ENCODE assay signal across 18 cellular contexts in the genomic region with DNA sequence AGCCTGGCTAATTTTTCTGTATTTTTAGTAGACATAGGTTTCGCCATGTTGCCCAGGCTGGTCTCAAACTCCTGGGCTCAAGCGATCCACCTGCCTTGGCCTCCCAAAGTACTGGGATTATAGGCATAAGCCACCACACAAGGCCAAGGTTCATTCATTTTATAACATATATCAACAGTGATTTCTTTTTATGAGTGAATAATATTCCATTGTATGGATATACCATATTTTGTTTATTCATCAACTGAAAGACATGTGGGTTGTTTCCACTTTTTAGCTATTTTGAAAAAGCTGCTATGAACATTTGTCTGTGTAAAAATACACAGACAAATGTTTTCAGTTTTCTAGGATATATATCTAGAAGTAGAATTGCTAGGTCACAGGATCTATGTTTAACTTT.
DNase-seq lines count a peak whose midpoint lies in the region; ATAC-seq and TF ChIP-seq lines count a peak whose summit lies in the region.
"Had no signal": no experiment of that assay in that cellular context is flagged by ENCODE, and none has a peak within 500 bp of the region (broad histone marks: within the 10 kb centered on the region; RNA-seq: fewer than 3 reads in every experiment).

No MANE protein-coding gene starts in this region.

- no peak overlapping the region for H3K4me3 Mint-ChIP-seq in activated naive CD8-positive, alpha-beta T cell treated with anti-CD3 and anti-CD28 coated beads for 36 hours
- H3K4me3 Mint-ChIP-seq: CD14-positive monocyte had no signal

- whole genome bisulfite sequencing in transverse colon (ENCODE audit: low coverage in 1 of 2), 2 donors, result 67 to 100% methylated on average over 2 of the region's 2 CpGs

- no peaks in the 10 kb centered on the region for H3K27me3 Mint-ChIP-seq in activated naive CD8-positive, alpha-beta T cell treated with anti-CD3 and anti-CD28 coated beads for 36 hours

- in situ Hi-C loops in transverse colon (cut with MboI; ENCODE audit: low pct_ligation_motif_present in 1 of 4, low pct_unique_long_range_greater_than_20kb in 1 of 4, low sequenced_read_pairs in 3 of 4), result loop anchor here in 1 of 4 donors (10.0 kb wide), 1 partner anchor 114 kb away; a partner anchor contains a TSS

- no peak for TF ChIP-seq POLR2A in transverse colon (IDR thresholded peaks at IDR 0.05)

- H3K27me3 ChIP-seq in transverse colon, result no peaks in the 10 kb centered on the region

- TF ChIP-seq CTCF in HEK293 (tag by site-specific recombination; IDR thresholded peaks at IDR 0.05), result no peak
- TF ChIP-seq CTCF in transverse colon (IDR thresholded peaks at IDR 0.05), result no peak

- no peak for DNase-seq in activated naive CD4-positive, alpha-beta T cell treated with anti-CD3 and anti-CD28 coated beads, Interleukin-2, amount 50 U/mL, for 72 hours (ENCODE audit: low spot score in 2 of 2)
- DNase-seq in activated naive CD4-positive, alpha-beta T cell treated with anti-CD3 and anti-CD28 coated beads, Interleukin-2, amount 50 U/mL, for 16 hours, result no peak
- no peak for DNase-seq in activated naive CD8-positive, alpha-beta T cell treated with anti-CD3 and anti-CD28 coated beads for 36 hours
- no peak for DNase-seq in transverse colon
- DNase-seq: ACHN, AML-193, DMS79, KBM-7, MV-4-11, NCI-H1417 treated with DMSO at 0.1 percent for 48 hours, NCI-H1930, NCI-H446, NCI-H69, SHP77 had no signal

- no peak overlapping the region for H3K4me3 ChIP-seq in HEK293 (ENCODE audit: low read depth, low read length)
- no peak overlapping the region for H3K4me3 ChIP-seq in transverse colon

- H3K27ac ChIP-seq in HEK293 (ENCODE audit: extremely low read depth, low read depth, low read length), result no peak overlapping the region
- peak overlapping the region; percentile 72 to 82 (median 75) for H3K27ac ChIP-seq in transverse colon

- peaks cover 9% of the 10 kb centered on the region; the same call in 1 of the 2 replicates for H3K4me1 ChIP-seq in HEK293 (ENCODE audit: control insufficient read depth, insufficient read depth, low read length)
- peaks cover 0 to 20% (median 9%) of the 10 kb centered on the region in 4 donors for H3K4me1 ChIP-seq in transverse colon

- intact Hi-C loops in transverse colon (cut with DNase I; ENCODE audit: low total_unique reads), result no loop called here

- H3K36me3 ChIP-seq in HEK293 (ENCODE audit: control insufficient read depth in 2 of 2, insufficient read depth in 1 of 2, low read length in 2 of 2) (peaks cover 0 to 4% of the 10 kb centered on the region in 2 experiments; a peak in 1 of 3 replicates), transverse colon (no peaks in the 10 kb centered on the region)

- no peak for TF ChIP-seq EP300 in transverse colon (IDR thresholded peaks at IDR 0.05; ENCODE audit: low read depth)

- H3K9me3 ChIP-seq in HEK293 (ENCODE audit: control insufficient read depth, insufficient read depth, low read depth, low read length), result no peaks in the 10 kb centered on the region
- H3K9me3 ChIP-seq in transverse colon, result no peaks in the 10 kb centered on the region

- POLR2A ChIA-PET in HEK293 (lab: Yijun Ruan, JAX), result no interaction called here

- H3K9me3 Mint-ChIP-seq in activated naive CD4-positive, alpha-beta T cell treated with anti-CD3 and anti-CD28 coated beads, Interleukin-2, amount 50 U/mL, for 72 hours, result no peaks in the 10 kb centered on the region
- H3K9me3 Mint-ChIP-seq in activated naive CD8-positive, alpha-beta T cell treated with anti-CD3 and anti-CD28 coated beads for 36 hours, result peaks cover 3% of the 10 kb centered on the region
- H3K9me3 Mint-ChIP-seq: CD14-positive monocyte had no signal

- no peak for ATAC-seq in activated naive CD4-positive, alpha-beta T cell treated with anti-CD3 and anti-CD28 coated beads, Interleukin-2, amount 50 U/mL, for 72 hours
- ATAC-seq in HG03354 (IDR thresholded peaks at IDR 0.05; ENCODE audit: poor library complexity, severe bottlenecking, unreplicated experiment) (no peak), HG02970 (IDR thresholded peaks at IDR 0.05; ENCODE audit: low FRiP score, unreplicated experiment) (no peak)

- H3K36me3 Mint-ChIP-seq in activated naive CD4-positive, alpha-beta T cell treated with anti-CD3 and anti-CD28 coated beads, Interleukin-2, amount 50 U/mL, for 72 hours, result peaks cover 5 to 15% of the 10 kb centered on the region in 2 donors
- peaks cover 24% of the 10 kb centered on the region for H3K36me3 Mint-ChIP-seq in activated naive CD8-positive, alpha-beta T cell treated with anti-CD3 and anti-CD28 coated beads for 36 hours

- H3K4me1 Mint-ChIP-seq in activated naive CD8-positive, alpha-beta T cell treated with anti-CD3 and anti-CD28 coated beads for 36 hours, result peaks cover 41% of the 10 kb centered on the region

- CTCF ChIA-PET in HEK293 (lab: Yijun Ruan, JAX), result interaction anchor here (0.7 to 1.3 kb wide), 6 partner anchors 8 to 142 kb away, joined by 3 to 4 read pairs (median 4); no protein-coding TSS in a partner anchor

- peak overlapping the region; percentile 81 to 90 for H3K27ac Mint-ChIP-seq in activated naive CD4-positive, alpha-beta T cell treated with anti-CD3 and anti-CD28 coated beads, Interleukin-2, amount 50 U/mL, for 72 hours
- H3K27ac Mint-ChIP-seq in activated naive CD8-positive, alpha-beta T cell treated with anti-CD3 and anti-CD28 coated beads for 36 hours, result peak overlapping the region; percentile 83

TF ChIP-seq in HEK293, 187 proteins besides CTCF, POLR2A, EP300 and RAD21:
- TF ChIP-seq ZNF146 (tag by site-specific recombination; IDR thresholded peaks at IDR 0.05), result peak; percentile 81
- TF ChIP-seq ZNF670 (tag by site-specific recombination; IDR thresholded peaks at IDR 0.05; ENCODE audit: low read depth), result no peak
- TF ChIP-seq ZNF324 (tag by site-specific recombination; IDR thresholded peaks at IDR 0.05), result no peak
TF ChIP-seq in HEK293: peak in this region for 1.
